27 cellular contexts compared by ENCODE assay signal in genomic region chr5:72092074-72092473, GRCh38.
"Had no signal": no experiment of that assay in that cellular context is flagged by ENCODE, and none has a peak within 500 bp of the region (broad histone marks: within the 10 kb centered on the region; RNA-seq: fewer than 3 reads in every experiment).

No MANE protein-coding gene starts in this region.

- ATAC-seq: esophagus mucosa, gastrocnemius medialis, heart right ventricle, left cardiac atrium, left lung, left ventricle myocardium superior, lower lobe of right lung, mucosa of descending colon had no signal

- DNase-seq: dermis blood vessel endothelial cell; dorsolateral prefrontal cortex; effector CD4-positive, alpha-beta T cell; effector memory CD4-positive, alpha-beta T cell; erythroblast; esophagus squamous epithelium; foreskin fibroblast; foreskin melanocyte; gastrocnemius medialis; glutamatergic neuron; head of caudate nucleus; heart right ventricle; hippocampal formation; left cardiac atrium; left lung; left ventricle myocardium superior; lower lobe of right lung; mesenchymal stem cell; mucosa of descending colon; naive B cell had no signal

- H3K36me3 ChIP-seq: esophagus squamous epithelium, gastrocnemius medialis, heart right ventricle, left lung, lower lobe of right lung had no signal

- FAIRE-seq: colon, endometrium, islet of Langerhans, keratinocyte had no signal

- H3K4me3 ChIP-seq: coronary artery, dorsolateral prefrontal cortex, esophagus squamous epithelium, gastrocnemius medialis, heart right ventricle, left lung, lower lobe of right lung, mucosa of descending colon had no signal

- H3K27me3 ChIP-seq: dorsolateral prefrontal cortex, gastrocnemius medialis, heart right ventricle, left lung had no signal

- H3K4me1 ChIP-seq: esophagus squamous epithelium, gastrocnemius medialis, heart right ventricle, left lung, lower lobe of right lung had no signal

- H3K9me3 ChIP-seq: esophagus squamous epithelium, gastrocnemius medialis, heart right ventricle, left lung, lower lobe of right lung, mucosa of descending colon had no signal

- H3K27ac ChIP-seq: coronary artery, dorsolateral prefrontal cortex, epithelial cell of prostate, esophagus squamous epithelium, gastrocnemius medialis, heart right ventricle, left lung, lower lobe of right lung had no signal
